11 cellular contexts compared by ENCODE assay signal in the genomic region with DNA sequence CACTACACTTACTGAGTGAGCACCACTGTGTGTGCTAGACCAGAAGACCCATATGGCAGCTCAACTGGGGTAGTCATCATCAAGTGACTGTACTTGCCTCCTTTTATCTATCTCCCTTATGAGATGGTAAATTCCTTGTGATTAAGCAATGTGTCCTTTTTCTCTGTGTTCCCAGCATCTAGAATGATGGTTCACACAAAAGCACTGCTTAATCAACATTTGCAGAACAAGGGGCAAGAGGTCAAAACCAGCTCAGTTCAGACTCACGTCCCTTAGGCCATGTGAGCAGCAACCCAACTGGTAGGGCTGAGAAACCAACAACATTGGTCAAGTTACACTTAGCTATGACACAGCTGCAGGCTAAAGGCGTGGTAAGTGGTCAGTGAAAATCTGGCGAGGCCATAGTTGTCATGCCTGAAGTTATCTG. TPM values are rescaled to one million over a fixed set of nuclear protein-coding genes. Genes with fewer than 3 reads are reported as not detected.
DNase-seq lines count a peak whose midpoint lies in the region; ATAC-seq and TF ChIP-seq lines count a peak whose summit lies in the region.
"Had no signal": no experiment of that assay in that cellular context is flagged by ENCODE, and none has a peak within 500 bp of the region (broad histone marks: within the 10 kb centered on the region; RNA-seq: fewer than 3 reads in every experiment).

No MANE protein-coding gene starts in this region.

- peaks cover 100% of the 10 kb centered on the region for H3K79me2 ChIP-seq in SK-N-SH (ENCODE audit: insufficient read depth)

- H3K27me3 ChIP-seq in SK-N-SH (ENCODE audit: insufficient read depth) = no peaks in the 10 kb centered on the region
- H3K27me3 ChIP-seq in body of pancreas = no peaks in the 10 kb centered on the region
- H3K27me3 ChIP-seq: upper lobe of left lung had no signal

- peaks cover 7% of the 10 kb centered on the region for H3F3A ChIP-seq in SK-N-SH (replicated peaks; ENCODE audit: insufficient read depth)

- DNase-seq in SK-N-SH (no peak), body of pancreas (peak in 1 of 4 donors; percentile 42), hepatic stellate cell (ENCODE audit: low spot score) (peak; percentile 72), type B pancreatic cell (ENCODE audit: extremely low spot score, unreplicated experiment) (no peak), erythroblast (lab: John Stamatoyannopoulos, UW) (no peak)
- no peak for DNase-seq in activated CD4-positive, alpha-beta T cell treated with anti-CD3 and anti-CD28 coated beads, Interleukin-2, amount 10 ng/mL, durations not matched to agents 24 days and 14 days
- DNase-seq in naive thymus-derived CD8-positive, alpha-beta T cell = no peak
- DNase-seq: upper lobe of left lung had no signal

- no peaks in the 10 kb centered on the region for H3K9me3 Mint-ChIP-seq in type B pancreatic cell
- H3K9me3 Mint-ChIP-seq in activated CD4-positive, alpha-beta T cell treated with anti-CD3 and anti-CD28 coated beads, Interleukin-2, amount 10 ng/mL, durations not matched to agents 24 days and 14 days = no peaks in the 10 kb centered on the region
- no peaks in the 10 kb centered on the region for H3K9me3 Mint-ChIP-seq in naive thymus-derived CD8-positive, alpha-beta T cell
- H3K9me3 Mint-ChIP-seq: activated T-helper 1 cell treated with anti-CD3 and anti-CD28 coated beads, Interleukin-12 subunit alpha, Interleukin-12 subunit beta, Interleukin-2, Interleukin-4 antibody, amounts not matched to agents 30 ng/mL and 10 ng/mL and 1 ng/mL, durations not matched to agents 14 hours and 24 hours and 36 hours had no signal

- POLR2A ChIA-PET in SK-N-SH (lab: Yijun Ruan, JAX) = no interaction called here
- POLR2A ChIA-PET in naive thymus-derived CD8-positive, alpha-beta T cell (lab: Charles Lee) = interaction anchor here (1.3 kb wide), 1 partner anchor 10 kb away, joined by 7 read pairs; a partner anchor contains a TSS

- H3K9me2 ChIP-seq in SK-N-SH = no peaks in the 10 kb centered on the region

- H3K4me3 ChIP-seq in SK-N-SH (ENCODE audit: low read depth in 2 of 2, low read length in 1 of 2) (no peak overlapping the region), body of pancreas (no peak overlapping the region)
- H3K4me3 ChIP-seq: upper lobe of left lung had no signal

- intact Hi-C loops in body of pancreas (cut with DNase I) = no loop called here
- intact Hi-C loops in activated CD4-positive, alpha-beta T cell treated with anti-CD3 and anti-CD28 coated beads, Interleukin-2, amount 10 ng/mL, durations not matched to agents 24 days and 14 days (cut with micrococcal nuclease) = no loop called here

- peak overlapping the region; percentile 7 for H3K27ac Mint-ChIP-seq in type B pancreatic cell
- H3K27ac Mint-ChIP-seq in activated CD4-positive, alpha-beta T cell treated with anti-CD3 and anti-CD28 coated beads, Interleukin-2, amount 10 ng/mL, durations not matched to agents 24 days and 14 days = no peak overlapping the region
- peak overlapping the region in 4 of 10 donors; percentile 1 to 76 (median 34) for H3K27ac Mint-ChIP-seq in naive thymus-derived CD8-positive, alpha-beta T cell
- H3K27ac Mint-ChIP-seq: activated T-helper 1 cell treated with anti-CD3 and anti-CD28 coated beads, Interleukin-12 subunit alpha, Interleukin-12 subunit beta, Interleukin-2, Interleukin-4 antibody, amounts not matched to agents 30 ng/mL and 10 ng/mL and 1 ng/mL, durations not matched to agents 14 hours and 24 hours and 36 hours had no signal

- no peaks in the 10 kb centered on the region for H3K9me3 ChIP-seq in SK-N-SH
- no peaks in the 10 kb centered on the region for H3K9me3 ChIP-seq in body of pancreas
- H3K9me3 ChIP-seq: upper lobe of left lung had no signal

- peaks cover 11% of the 10 kb centered on the region for H3K36me3 Mint-ChIP-seq in type B pancreatic cell
- no peaks in the 10 kb centered on the region for H3K36me3 Mint-ChIP-seq in activated CD4-positive, alpha-beta T cell treated with anti-CD3 and anti-CD28 coated beads, Interleukin-2, amount 10 ng/mL, durations not matched to agents 24 days and 14 days (ENCODE audit: low read depth)
- H3K36me3 Mint-ChIP-seq in naive thymus-derived CD8-positive, alpha-beta T cell = peaks cover 0 to 9% (median 2%) of the 10 kb centered on the region in 3 donors

- H2AFZ ChIP-seq in SK-N-SH (ENCODE audit: low read depth) = no peak overlapping the region

- H3K27ac ChIP-seq in SK-N-SH (ENCODE audit: low read depth in 2 of 2, low read length in 1 of 2) (0 out of 4 replicates have a peak overlapping the region, but pooled peaks of 1 of the 2 experiments have one; percentile 17), body of pancreas (no peak overlapping the region)
- H3K27ac ChIP-seq: 22Rv1 had no signal

- H3K27me3 Mint-ChIP-seq in type B pancreatic cell = no peaks in the 10 kb centered on the region
- no peaks in the 10 kb centered on the region for H3K27me3 Mint-ChIP-seq in activated CD4-positive, alpha-beta T cell treated with anti-CD3 and anti-CD28 coated beads, Interleukin-2, amount 10 ng/mL, durations not matched to agents 24 days and 14 days
- no peaks in the 10 kb centered on the region for H3K27me3 Mint-ChIP-seq in naive thymus-derived CD8-positive, alpha-beta T cell

- WGBS in SK-N-SH (ENCODE audit: low lambda C conversion rate) = 91% methylated on average over 3 of the region's 3 CpGs
- 74 to 94% methylated on average over 3 of the region's 3 CpGs for WGBS in body of pancreas, 2 donors

- H3K4me3 Mint-ChIP-seq in type B pancreatic cell = no peak overlapping the region
- H3K4me3 Mint-ChIP-seq in activated CD4-positive, alpha-beta T cell treated with anti-CD3 and anti-CD28 coated beads, Interleukin-2, amount 10 ng/mL, durations not matched to agents 24 days and 14 days = no peak overlapping the region
- peak overlapping the region in 4 of 10 donors; percentile 14 to 74 (median 44) for H3K4me3 Mint-ChIP-seq in naive thymus-derived CD8-positive, alpha-beta T cell
- H3K4me3 Mint-ChIP-seq: activated T-helper 1 cell treated with anti-CD3 and anti-CD28 coated beads, Interleukin-12 subunit alpha, Interleukin-12 subunit beta, Interleukin-2, Interleukin-4 antibody, amounts not matched to agents 30 ng/mL and 10 ng/mL and 1 ng/mL, durations not matched to agents 14 hours and 24 hours and 36 hours had no signal

- no peak for TF ChIP-seq EP300 in SK-N-SH (IDR thresholded peaks at IDR 0.05; ENCODE audit: borderline replicate concordance in 1 of 2, low read depth in 1 of 2, low read length in 1 of 2)

- no peak overlapping the region for H3K4me2 ChIP-seq in SK-N-SH

- TF ChIP-seq POLR2A in body of pancreas (IDR thresholded peaks at IDR 0.05) = no peak
- TF ChIP-seq POLR2A in erythroblast (IDR thresholded peaks at IDR 0.05; ENCODE audit: low read length) = no peak

- H3K36me3 ChIP-seq in SK-N-SH (replicated peaks in 1 of 2; ENCODE audit: control insufficient read depth in 1 of 2, insufficient read depth in 2 of 2, low read length in 1 of 2) = peaks cover 6 to 10% of the 10 kb centered on the region in 2 experiments
- H3K36me3 ChIP-seq in body of pancreas (replicated peaks in 1 of 2; ENCODE audit: insufficient read depth in 1 of 2, low read depth in 2 of 2) = no peaks in the 10 kb centered on the region
- H3K36me3 ChIP-seq: upper lobe of left lung had no signal

- peaks cover 84% of the 10 kb centered on the region for H4K20me1 ChIP-seq in SK-N-SH (ENCODE audit: insufficient read depth)

- no peak for TF ChIP-seq CTCF in SK-N-SH (IDR thresholded peaks at IDR 0.05)
- TF ChIP-seq CTCF in body of pancreas (IDR thresholded peaks at IDR 0.05) = no peak
- TF ChIP-seq CTCF in type B pancreatic cell (conservative IDR thresholded peaks at IDR 0.05) = no peak

- H3K9ac ChIP-seq in SK-N-SH = no peak overlapping the region

- H3K4me1 ChIP-seq in SK-N-SH (ENCODE audit: control insufficient read depth in 1 of 2, insufficient read depth in 2 of 2, low read depth in 1 of 2, low read length in 1 of 2) (peaks cover 17 to 41% of the 10 kb centered on the region in 2 experiments), body of pancreas (peaks cover 6% of the 10 kb centered on the region)

- H3K4me1 Mint-ChIP-seq in type B pancreatic cell (ENCODE audit: unreplicated experiment) = peaks cover 31% of the 10 kb centered on the region
- peaks cover 11% of the 10 kb centered on the region for H3K4me1 Mint-ChIP-seq in activated CD4-positive, alpha-beta T cell treated with anti-CD3 and anti-CD28 coated beads, Interleukin-2, amount 10 ng/mL, durations not matched to agents 24 days and 14 days
- H3K4me1 Mint-ChIP-seq in naive thymus-derived CD8-positive, alpha-beta T cell = peaks cover 38 to 69% (median 51%) of the 10 kb centered on the region in 4 donors

- ATAC-seq in SK-N-SH treated with all-trans-retinoic acid at 6 μM for 48 hours (no peak), body of pancreas (peak; percentile 54)
- no peak for ATAC-seq in naive thymus-derived CD8-positive, alpha-beta T cell

- TF ChIP-seq RAD21 in SK-N-SH (IDR thresholded peaks at IDR 0.05; ENCODE audit: low read length) = no peak

- CTCF ChIA-PET in SK-N-SH (lab: Yijun Ruan, JAX) = interaction anchor here (1.0 to 4.0 kb wide), 5 partner anchors 9 to 31 kb away, joined by 3 to 21 read pairs (median 4); a partner anchor contains a TSS

TF ChIP-seq in SK-N-SH, 30 proteins besides CTCF, POLR2A, EP300 and RAD21 (continues in another document):
- TF ChIP-seq RFX5 (IDR thresholded peaks at IDR 0.05; ENCODE audit: low read length) = no peak
- no peak for TF ChIP-seq SMC3 (IDR thresholded peaks at IDR 0.05; ENCODE audit: low read depth, low read length)
- no peak for TF ChIP-seq FOXM1 (IDR thresholded peaks at IDR 0.05; ENCODE audit: low read depth)

TF ChIP-seq in SK-N-SH treated with all-trans-retinoic acid at 6 μM for 48 hours, 23 proteins besides CTCF, POLR2A, EP300 and RAD21 (continues in another document):
- TF ChIP-seq PPARA (CRISPR knock-in tag; IDR thresholded peaks at IDR 0.05; ENCODE audit: borderline replicate concordance) (no peak), ESRRG (CRISPR knock-in tag; IDR thresholded peaks at IDR 0.05) (no peak)

RNA-seq across cellular contexts. Expression of a gene that starts 10.0 kb away (rescaled TPM):
- 26.4 and 36.0 TPM in 2 replicates for polyA plus RNA-seq in SK-N-SH (2012; rRNA removed)
- 23.9 and 25.6 TPM in 2 replicates for polyA plus RNA-seq in SK-N-SH (2012; cell fraction: cytosol; rRNA removed)
- 39.6 and 52.6 TPM in 2 replicates for polyA plus RNA-seq in SK-N-SH (2012; cell fraction: nucleus; rRNA removed)
- 1 to 10 TPM; 6.7 to 7.9 TPM for total RNA-seq in body of pancreas
- 17.3 and 23.0 TPM in 2 replicates for total RNA-seq in type B pancreatic cell (ENCODE audit: low replicate concordance)
- total RNA-seq in activated CD4-positive, alpha-beta T cell treated with anti-CD3 and anti-CD28 coated beads, Interleukin-2, amount 10 ng/mL, durations not matched to agents 24 days and 14 days = 2.6 TPM in 2 replicates
- 1 to 10 TPM; 9.4 to 9.9 TPM for total RNA-seq in naive thymus-derived CD8-positive, alpha-beta T cell
- polyA plus RNA-seq in naive thymus-derived CD8-positive, alpha-beta T cell = 1 to 10 TPM; 3.1 to 4.9 (median 3.3) TPM
